ENCODE assay signal across 14 cellular contexts in the genomic region with DNA sequence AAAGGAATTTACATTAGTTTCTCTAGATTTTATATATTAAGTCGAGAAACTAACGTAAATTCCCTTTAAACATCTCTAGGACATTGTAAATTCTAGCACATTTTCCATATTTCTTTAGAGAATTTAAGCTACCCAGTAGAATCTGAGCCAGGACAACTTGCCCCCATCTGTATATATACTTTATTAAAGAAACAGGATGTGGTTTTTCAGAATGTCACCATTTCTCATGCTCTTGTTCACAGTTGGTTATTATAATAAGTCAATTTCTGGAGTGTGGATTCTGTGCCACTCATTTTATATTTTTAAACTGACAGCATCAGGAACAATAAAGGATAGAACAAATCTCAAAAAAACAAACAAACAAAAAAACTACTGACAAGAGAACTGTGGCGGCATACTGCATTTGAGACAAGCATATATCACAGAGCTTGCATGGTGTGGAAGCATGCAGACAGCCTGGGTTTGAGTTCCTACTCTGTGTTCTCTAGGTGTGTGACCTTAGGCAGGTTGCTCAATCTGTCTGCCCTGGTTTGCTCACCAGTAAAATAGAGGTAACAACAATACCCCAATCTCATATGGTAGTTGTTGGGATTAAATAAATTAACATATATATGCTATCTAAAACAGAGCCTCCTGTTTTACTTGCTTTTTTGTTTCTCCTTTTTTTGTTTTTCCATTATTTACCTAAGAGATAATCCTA.
DNase-seq lines count a peak whose midpoint lies in the region; ATAC-seq, FAIRE-seq and TF ChIP-seq lines count a peak whose summit lies in the region.
"Had no signal": no experiment of that assay in that cellular context is flagged by ENCODE, and none has a peak within 500 bp of the region (broad histone marks: within the 10 kb centered on the region; RNA-seq: fewer than 3 reads in every experiment).

No MANE protein-coding gene starts in this region.

- CTCF ChIA-PET in CD8-positive, alpha-beta memory T cell (lab: Charles Lee), result interaction anchor here (1.1 kb wide), 1 partner anchor 10 kb away, joined by 3 read pairs; no protein-coding TSS in a partner anchor

- no peaks in the 10 kb centered on the region for H3K27me3 ChIP-seq in CD8-positive, alpha-beta memory T cell (ENCODE audit: insufficient read depth, low read length, poor library complexity, severe bottlenecking)
- no peaks in the 10 kb centered on the region for H3K27me3 ChIP-seq in dorsolateral prefrontal cortex
- H3K27me3 ChIP-seq: neural progenitor cell had no signal

- ATAC-seq in SK-N-SH treated with all-trans-retinoic acid at 6 μM for 48 hours, result no peak
- ATAC-seq in HG03108 (IDR thresholded peaks at IDR 0.05; ENCODE audit: unreplicated experiment), result no peak
- ATAC-seq: left cardiac atrium had no signal

- peaks cover 16 to 82% (median 40%) of the 10 kb centered on the region in 3 donors for H3K36me3 Mint-ChIP-seq in CD8-positive, alpha-beta memory T cell

- H3K9me3 ChIP-seq in CD8-positive, alpha-beta memory T cell (ENCODE audit: low read length), result no peaks in the 10 kb centered on the region

- POLR2A ChIA-PET in CD8-positive, alpha-beta memory T cell (lab: Charles Lee), result no interaction called here

- peak overlapping the region; percentile 15 to 84 (median 74) for H3K27ac Mint-ChIP-seq in CD8-positive, alpha-beta memory T cell
- H3K27ac Mint-ChIP-seq: IgD-negative memory B cell, neural progenitor cell had no signal

- no peak overlapping the region for H3K27ac ChIP-seq in CD8-positive, alpha-beta memory T cell (ENCODE audit: low read depth, low read length)
- peak overlapping the region in 2 of 59 donors; percentile 11 to 13 for H3K27ac ChIP-seq in dorsolateral prefrontal cortex
- H3K27ac ChIP-seq: neural progenitor cell had no signal

- H3K9me3 Mint-ChIP-seq in CD8-positive, alpha-beta memory T cell, result no peaks in the 10 kb centered on the region
- H3K9me3 Mint-ChIP-seq: IgD-negative memory B cell, neural progenitor cell had no signal

- H3K36me3 ChIP-seq in CD8-positive, alpha-beta memory T cell (ENCODE audit: insufficient read depth, low read length), result peaks cover 33% of the 10 kb centered on the region

- intact Hi-C loops in dorsolateral prefrontal cortex (cut with DNase I), result no loop called here

- H3K4me1 ChIP-seq in CD8-positive, alpha-beta memory T cell (ENCODE audit: insufficient read depth, low read length), result peaks cover 13% of the 10 kb centered on the region

- peaks cover 35 to 48% (median 37%) of the 10 kb centered on the region in 3 donors for H3K4me1 Mint-ChIP-seq in CD8-positive, alpha-beta memory T cell

- FAIRE-seq in GM19239 (lab: Jason Lieb, UNC), result peak; percentile 53

- no peak overlapping the region for H3K4me3 ChIP-seq in CD8-positive, alpha-beta memory T cell (ENCODE audit: low read length)
- no peak overlapping the region for H3K4me3 ChIP-seq in dorsolateral prefrontal cortex
- H3K4me3 ChIP-seq: neural progenitor cell had no signal

- DNase-seq in CD8-positive, alpha-beta memory T cell, result peak in 1 of 5 donors; percentile 1
- DNase-seq in GM19239 (ENCODE audit: insufficient read length, low spot score), result no peak
- peak; percentile 23 for DNase-seq in LHCN-M2 (ENCODE audit: low read depth)
- peak; percentile 40 for DNase-seq in foreskin melanocyte
- DNase-seq in stimulated activated CD4-positive, alpha-beta T cell treated with anti-CD3 and anti-CD28 coated beads, Interleukin-1b, Interleukin-23, amount 100 ng/mL, for 48 hours, result no peak
- no peak for DNase-seq in dorsolateral prefrontal cortex
- DNase-seq: central memory CD4-positive, alpha-beta T cell; left cardiac atrium; NCI-H2081 treated with DMSO at 0.1 percent for 48 hours; stimulated activated CD4-positive, alpha-beta T cell treated with anti-CD3 and anti-CD28 coated beads, Interleukin-12 subunit alpha, Interleukin-12 subunit beta, amount 100 ng/mL, for 4 hours had no signal

- no peak for TF ChIP-seq CTCF in dorsolateral prefrontal cortex (IDR thresholded peaks at IDR 0.05 in 54 of 56, conservative IDR thresholded peaks at IDR 0.05 in 2 of 56; ENCODE audit: low read depth in 1 of 56, partially characterized antibody in 56 of 56)

- peak overlapping the region in 6 of 7 donors; percentile 29 to 68 (median 55) for H3K4me3 Mint-ChIP-seq in CD8-positive, alpha-beta memory T cell
- H3K4me3 Mint-ChIP-seq: neural progenitor cell had no signal

- no peaks in the 10 kb centered on the region for H3K27me3 Mint-ChIP-seq in CD8-positive, alpha-beta memory T cell
- H3K27me3 Mint-ChIP-seq: IgD-negative memory B cell had no signal

TF ChIP-seq in SK-N-SH treated with all-trans-retinoic acid at 6 μM for 48 hours, 23 proteins besides CTCF, POLR2A, EP300 and RAD21:
- TF ChIP-seq ZNF565 (CRISPR knock-in tag; conservative IDR thresholded peaks at IDR 0.05; ENCODE audit: low read depth), result no peak
- TF ChIP-seq ZFP30 (CRISPR knock-in tag; IDR thresholded peaks at IDR 0.05), result no peak
- TF ChIP-seq TOX (CRISPR knock-in tag; IDR thresholded peaks at IDR 0.05; ENCODE audit: borderline replicate concordance), result no peak
- no peak for TF ChIP-seq ESRRG (CRISPR knock-in tag; IDR thresholded peaks at IDR 0.05)
- TF ChIP-seq RARB (CRISPR knock-in tag; IDR thresholded peaks at IDR 0.05), result no peak
- TF ChIP-seq ZNF8 (CRISPR knock-in tag; IDR thresholded peaks at IDR 0.05), result no peak
- TF ChIP-seq ARNTL (CRISPR knock-in tag; IDR thresholded peaks at IDR 0.05; ENCODE audit: borderline replicate concordance, low read depth), result no peak
- TF ChIP-seq ZFP3 (CRISPR knock-in tag; IDR thresholded peaks at IDR 0.05), result no peak
- TF ChIP-seq TCF4 (CRISPR knock-in tag; IDR thresholded peaks at IDR 0.05; ENCODE audit: borderline replicate concordance), result no peak
- TF ChIP-seq, protein P1, sequence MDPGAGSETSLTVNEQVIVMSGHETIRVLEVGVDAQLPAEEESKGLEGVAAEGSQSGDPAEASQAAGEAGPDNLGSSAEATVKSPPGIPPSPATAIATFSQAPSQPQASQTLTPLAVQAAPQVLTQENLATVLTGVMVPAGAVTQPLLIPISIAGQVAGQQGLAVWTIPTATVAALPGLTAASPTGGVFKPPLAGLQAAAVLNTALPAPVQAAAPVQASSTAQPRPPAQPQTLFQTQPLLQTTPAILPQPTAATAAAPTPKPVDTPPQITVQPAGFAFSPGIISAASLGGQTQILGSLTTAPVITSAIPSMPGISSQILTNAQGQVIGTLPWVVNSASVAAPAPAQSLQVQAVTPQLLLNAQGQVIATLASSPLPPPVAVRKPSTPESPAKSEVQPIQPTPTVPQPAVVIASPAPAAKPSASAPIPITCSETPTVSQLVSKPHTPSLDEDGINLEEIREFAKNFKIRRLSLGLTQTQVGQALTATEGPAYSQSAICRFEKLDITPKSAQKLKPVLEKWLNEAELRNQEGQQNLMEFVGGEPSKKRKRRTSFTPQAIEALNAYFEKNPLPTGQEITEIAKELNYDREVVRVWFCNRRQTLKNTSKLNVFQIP (CRISPR knock-in tag; IDR thresholded peaks at IDR 0.05; ENCODE audit: borderline replicate concordance, low read depth), result no peak
- TF ChIP-seq GLIS3 (CRISPR knock-in tag; IDR thresholded peaks at IDR 0.05), result no peak

Comparison
In these comparisons a context has a peak if more than half of its experiments do, and no peak if none do; other contexts are left out.
1. DNase-seq: peak in LHCN-M2 (single experiment) and foreskin melanocyte (single experiment); none in GM19239 (single experiment), stimulated activated CD4-positive, alpha-beta T cell treated with anti-CD3 and anti-CD28 coated beads, Interleukin-1b, Interleukin-23, amount 100 ng/mL, for 48 hours (single experiment) and dorsolateral prefrontal cortex (0 of 10).